Comparison of ENCODE assay signal across 9 cellular contexts in genomic region chr3:139534992-139535879, GRCh38. TPM values are rescaled to one million over a fixed set of nuclear protein-coding genes. Genes with fewer than 3 reads are reported as not detected.
DNase-seq lines count a peak whose midpoint lies in the region; ATAC-seq, FAIRE-seq and TF ChIP-seq lines count a peak whose summit lies in the region.
"Had no signal": no experiment of that assay in that cellular context is flagged by ENCODE, and none has a peak within 500 bp of the region (broad histone marks: within the 10 kb centered on the region; RNA-seq: fewer than 3 reads in every experiment).

No MANE protein-coding gene starts in this region.

- POLR2A ChIA-PET in WTC11 (lab: Charles Lee) = no interaction called here

- H3K27me3 Mint-ChIP-seq in WTC11 (ENCODE audit: low read depth) = peaks cover 20% of the 10 kb centered on the region

- H3K4me3 Mint-ChIP-seq in WTC11 = no peak overlapping the region
- H3K4me3 Mint-ChIP-seq: activated naive CD4-positive, alpha-beta T cell treated with anti-CD3 and anti-CD28 coated beads, Interleukin-2, amount 50 U/mL, for 24 hours had no signal

- no peak for FAIRE-seq in GM19239 (lab: Jason Lieb, UNC)

- H3K27ac ChIP-seq in cardiac muscle cell = peak overlapping the region; percentile 83

- peaks cover 33% of the 10 kb centered on the region for H3K4me1 ChIP-seq in cardiac muscle cell (ENCODE audit: low read depth)

- H3K9me3 ChIP-seq in cardiac muscle cell (ENCODE audit: low read depth) = no peaks in the 10 kb centered on the region

- H3K36me3 ChIP-seq in cardiac muscle cell = no peaks in the 10 kb centered on the region

- no peak overlapping the region for H3K27ac Mint-ChIP-seq in WTC11
- H3K27ac Mint-ChIP-seq: activated naive CD4-positive, alpha-beta T cell treated with anti-CD3 and anti-CD28 coated beads, Interleukin-2, amount 50 U/mL, for 24 hours had no signal

- no peak overlapping the region for H3K4me3 ChIP-seq in cardiac muscle cell

- ATAC-seq in WTC11 (peak; percentile 14), GM19023 (IDR thresholded peaks at IDR 0.05; ENCODE audit: unreplicated experiment) (no peak), GM19455 (IDR thresholded peaks at IDR 0.05; ENCODE audit: unreplicated experiment) (no peak)

- TF ChIP-seq CTCF in WTC11 (IDR thresholded peaks at IDR 0.05) (no peak), cardiac muscle cell (IDR thresholded peaks at IDR 0.05; ENCODE audit: low read depth, low read length) (no peak)

- CTCF ChIA-PET in WTC11 (lab: Charles Lee) = interaction anchor here (0.8 kb wide), 1 partner anchor 15 kb away, joined by 3 read pairs; no protein-coding TSS in a partner anchor

- no peaks in the 10 kb centered on the region for H3K36me3 Mint-ChIP-seq in WTC11
- H3K36me3 Mint-ChIP-seq: activated naive CD4-positive, alpha-beta T cell treated with anti-CD3 and anti-CD28 coated beads, Interleukin-2, amount 50 U/mL, for 24 hours had no signal

- DNase-seq in H4 (ENCODE audit: low spot score) (peak; percentile 90), WTC11 (ENCODE audit: low spot score) (no peak), cardiac muscle cell (ENCODE audit: low read depth in 1 of 2, low spot score in 1 of 2) (peak; percentile 83 to 95), pulmonary artery endothelial cell (ENCODE audit: low read depth, low spot score) (peak; percentile 13), AG08395 (ENCODE audit: low spot score) (no peak), GM19239 (ENCODE audit: insufficient read length, low spot score) (no peak)

- H3K27me3 ChIP-seq in cardiac muscle cell = no peaks in the 10 kb centered on the region

- peaks cover 67% of the 10 kb centered on the region for H3K4me1 Mint-ChIP-seq in WTC11
- H3K4me1 Mint-ChIP-seq: activated naive CD4-positive, alpha-beta T cell treated with anti-CD3 and anti-CD28 coated beads, Interleukin-2, amount 50 U/mL, for 24 hours had no signal

- H3K9me3 Mint-ChIP-seq in WTC11 = no peaks in the 10 kb centered on the region
- H3K9me3 Mint-ChIP-seq: activated naive CD4-positive, alpha-beta T cell treated with anti-CD3 and anti-CD28 coated beads, Interleukin-2, amount 50 U/mL, for 24 hours had no signal

TF ChIP-seq in WTC11, 78 proteins besides CTCF, POLR2A, EP300 and RAD21 (continues in another document):
- TF ChIP-seq HMGXB4 (CRISPR knock-in tag; IDR thresholded peaks at IDR 0.05) = no peak
- TF ChIP-seq PRRX2 (CRISPR knock-in tag; IDR thresholded peaks at IDR 0.05) = no peak
- no peak for TF ChIP-seq NR1H2 (CRISPR knock-in tag; IDR thresholded peaks at IDR 0.05)
- TF ChIP-seq, protein P1, sequence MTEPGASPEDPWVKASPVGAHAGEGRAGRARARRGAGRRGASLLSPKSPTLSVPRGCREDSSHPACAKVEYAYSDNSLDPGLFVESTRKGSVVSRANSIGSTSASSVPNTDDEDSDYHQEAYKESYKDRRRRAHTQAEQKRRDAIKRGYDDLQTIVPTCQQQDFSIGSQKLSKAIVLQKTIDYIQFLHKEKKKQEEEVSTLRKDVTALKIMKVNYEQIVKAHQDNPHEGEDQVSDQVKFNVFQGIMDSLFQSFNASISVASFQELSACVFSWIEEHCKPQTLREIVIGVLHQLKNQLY (CRISPR knock-in tag; IDR thresholded peaks at IDR 0.05) = no peak
- TF ChIP-seq ZNF138 (CRISPR knock-in tag; conservative IDR thresholded peaks at IDR 0.05) = no peak
- TF ChIP-seq IRF2 (CRISPR knock-in tag; IDR thresholded peaks at IDR 0.05; ENCODE audit: borderline replicate concordance, low read depth) = no peak
- TF ChIP-seq ZNF232 (CRISPR knock-in tag; IDR thresholded peaks at IDR 0.05) = no peak
- TF ChIP-seq ZMAT4 (CRISPR knock-in tag; IDR thresholded peaks at IDR 0.05) = no peak
- TF ChIP-seq, protein P2, sequence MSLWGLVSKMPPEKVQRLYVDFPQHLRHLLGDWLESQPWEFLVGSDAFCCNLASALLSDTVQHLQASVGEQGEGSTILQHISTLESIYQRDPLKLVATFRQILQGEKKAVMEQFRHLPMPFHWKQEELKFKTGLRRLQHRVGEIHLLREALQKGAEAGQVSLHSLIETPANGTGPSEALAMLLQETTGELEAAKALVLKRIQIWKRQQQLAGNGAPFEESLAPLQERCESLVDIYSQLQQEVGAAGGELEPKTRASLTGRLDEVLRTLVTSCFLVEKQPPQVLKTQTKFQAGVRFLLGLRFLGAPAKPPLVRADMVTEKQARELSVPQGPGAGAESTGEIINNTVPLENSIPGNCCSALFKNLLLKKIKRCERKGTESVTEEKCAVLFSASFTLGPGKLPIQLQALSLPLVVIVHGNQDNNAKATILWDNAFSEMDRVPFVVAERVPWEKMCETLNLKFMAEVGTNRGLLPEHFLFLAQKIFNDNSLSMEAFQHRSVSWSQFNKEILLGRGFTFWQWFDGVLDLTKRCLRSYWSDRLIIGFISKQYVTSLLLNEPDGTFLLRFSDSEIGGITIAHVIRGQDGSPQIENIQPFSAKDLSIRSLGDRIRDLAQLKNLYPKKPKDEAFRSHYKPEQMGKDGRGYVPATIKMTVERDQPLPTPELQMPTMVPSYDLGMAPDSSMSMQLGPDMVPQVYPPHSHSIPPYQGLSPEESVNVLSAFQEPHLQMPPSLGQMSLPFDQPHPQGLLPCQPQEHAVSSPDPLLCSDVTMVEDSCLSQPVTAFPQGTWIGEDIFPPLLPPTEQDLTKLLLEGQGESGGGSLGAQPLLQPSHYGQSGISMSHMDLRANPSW (CRISPR knock-in tag; conservative IDR thresholded peaks at IDR 0.05; ENCODE audit: low read depth) = no peak
- no peak for TF ChIP-seq NFATC4 (CRISPR knock-in tag; IDR thresholded peaks at IDR 0.05)
- TF ChIP-seq, protein P3, sequence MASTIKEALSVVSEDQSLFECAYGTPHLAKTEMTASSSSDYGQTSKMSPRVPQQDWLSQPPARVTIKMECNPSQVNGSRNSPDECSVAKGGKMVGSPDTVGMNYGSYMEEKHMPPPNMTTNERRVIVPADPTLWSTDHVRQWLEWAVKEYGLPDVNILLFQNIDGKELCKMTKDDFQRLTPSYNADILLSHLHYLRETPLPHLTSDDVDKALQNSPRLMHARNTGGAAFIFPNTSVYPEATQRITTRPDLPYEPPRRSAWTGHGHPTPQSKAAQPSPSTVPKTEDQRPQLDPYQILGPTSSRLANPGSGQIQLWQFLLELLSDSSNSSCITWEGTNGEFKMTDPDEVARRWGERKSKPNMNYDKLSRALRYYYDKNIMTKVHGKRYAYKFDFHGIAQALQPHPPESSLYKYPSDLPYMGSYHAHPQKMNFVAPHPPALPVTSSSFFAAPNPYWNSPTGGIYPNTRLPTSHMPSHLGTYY (CRISPR knock-in tag; IDR thresholded peaks at IDR 0.05) = no peak
- no peak for TF ChIP-seq ZNF532 (CRISPR knock-in tag; IDR thresholded peaks at IDR 0.05; ENCODE audit: borderline replicate concordance)

RNA-seq across cellular contexts. Expression of gene RBP1, which starts 4.3 kb away (rescaled TPM):
- total RNA-seq in H4 (2014; rRNA removed; shearing (Covaris generic)) = 4.8 TPM in 1 of 2 replicates, not detected in the other
- total RNA-seq in WTC11 (2021) (53.3 to 60.3 TPM (median 58.6 TPM) in 3 replicates), cardiac muscle cell (116 and 163 TPM in 2 replicates), pulmonary artery endothelial cell (2.4 and 3.1 TPM in 2 replicates)
- 245 and 268 TPM in 2 replicates for polyA plus RNA-seq in cardiac muscle cell

RNA-seq across cellular contexts. Expression of gene RBP2, which starts 58.9 kb away (rescaled TPM):
- total RNA-seq in H4 (2014; rRNA removed; shearing (Covaris generic)) = not detected in 2 replicates
- total RNA-seq in WTC11 (2021) (not detected in 3 replicates), cardiac muscle cell (not detected in 2 replicates), pulmonary artery endothelial cell (not detected in 2 replicates)
- polyA plus RNA-seq in cardiac muscle cell = 0.26 TPM in 1 of 2 replicates, not detected in the other

Comparison
In these comparisons a context has a peak if more than half of its experiments do, and no peak if none do; other contexts are left out.
1. DNase-seq: peak in H4 (single experiment), cardiac muscle cell (2 of 2) and pulmonary artery endothelial cell (single experiment); none in WTC11 (single experiment), AG08395 (single experiment) and GM19239 (single experiment).